ENCODE assay signal across 1 cellular context in genomic region chr15:60740787-60741354, GRCh38.
TF ChIP-seq lines count a peak whose summit lies in the region.

No MANE protein-coding gene starts in this region.

TF ChIP-seq in HepG2, 621 proteins besides CTCF, POLR2A, EP300 and RAD21 (continued from another document):
- no peak for TF ChIP-seq ZNF142 (CRISPR knock-in tag; IDR thresholded peaks at IDR 0.05)
- TF ChIP-seq ZNF121 (CRISPR knock-in tag; IDR thresholded peaks at IDR 0.05) = no peak
TF ChIP-seq in HepG2: peak in this region for 59.
